In genomic region chr7:91330378-91331295, GRCh38 we compare ENCODE assay signal across 29 cellular contexts.
DNase-seq lines count a peak whose midpoint lies in the region; ATAC-seq, FAIRE-seq and TF ChIP-seq lines count a peak whose summit lies in the region.
"Had no signal": no experiment of that assay in that cellular context is flagged by ENCODE, and none has a peak within 500 bp of the region (broad histone marks: within the 10 kb centered on the region; RNA-seq: fewer than 3 reads in every experiment).

No MANE protein-coding gene starts in this region.

- ATAC-seq in gastrocnemius medialis: peak; percentile 54 to 72
- no peak for ATAC-seq in GM19452 (IDR thresholded peaks at IDR 0.05; ENCODE audit: unreplicated experiment)
- ATAC-seq: body of pancreas; HepG2; naive thymus-derived CD4-positive, alpha-beta T cell; stimulated activated effector memory CD8-positive, alpha-beta T cell treated with anti-CD3 and anti-CD28 coated beads, Interleukin-12 subunit alpha, Interleukin-12 subunit beta, amount 100 ng/mL, for 72 hours had no signal

- no peaks in the 10 kb centered on the region for H3K9me3 Mint-ChIP-seq in astrocyte (ENCODE audit: unreplicated experiment)
- H3K9me3 Mint-ChIP-seq: activated naive CD4-positive, alpha-beta T cell treated with anti-CD3 and anti-CD28 coated beads, Interleukin-2, amount 50 U/mL, for 24 hours; endodermal cell; memory B cell had no signal

- FAIRE-seq in astrocyte (lab: Jason Lieb, UNC): no peak
- FAIRE-seq: HepG2, RCC 7860 had no signal

- no peaks in the 10 kb centered on the region for H4K20me1 ChIP-seq in astrocyte (ENCODE audit: insufficient read depth, low read length)
- H4K20me1 ChIP-seq: BLaER1 had no signal

- H3K4me1 ChIP-seq in astrocyte (ENCODE audit: insufficient read depth, low read length) (no peaks in the 10 kb centered on the region), gastrocnemius medialis (no peaks in the 10 kb centered on the region)
- H3K4me1 ChIP-seq: BLaER1, body of pancreas, right lobe of liver had no signal

- peak; percentile 6 for DNase-seq in SIG-M5 treated with dmso at 0.1 percent for 504 hours (lab: John Stamatoyannopoulos, UW; ENCODE audit: unreplicated experiment)
- no peak for DNase-seq in SIG-M5 (lab: John Stamatoyannopoulos, UW)
- peak; percentile 78 for DNase-seq in astrocyte (ENCODE audit: low read depth)
- peak; percentile 6 for DNase-seq in globus pallidus (ENCODE audit: low spot score)
- peak in 1 of 2 donors; percentile 15 for DNase-seq in gastrocnemius medialis
- no peak for DNase-seq in AML-193 (lab: John Stamatoyannopoulos, UW)
- no peak for DNase-seq in HCEC 1CT
- DNase-seq: activated T-cell treated with anti-CD3 and anti-CD28 coated beads, Interleukin-2, amount 50 U/mL, for 48 hours; body of pancreas; Calu3; EL; endodermal cell; islet precursor cell; naive thymus-derived CD4-positive, alpha-beta T cell; NCI-H146; NCI-H748 treated with DMSO at 0.1 percent for 48 hours; right lobe of liver; T-helper 9 cell had no signal

- in situ Hi-C loops in gastrocnemius medialis (cut with MboI; ENCODE audit: low sequenced_read_pairs in 4 of 4): no loop called here

- H3K27me3 Mint-ChIP-seq in astrocyte (ENCODE audit: low read depth, unreplicated experiment): peaks cover 3% of the 10 kb centered on the region
- H3K27me3 Mint-ChIP-seq: activated naive CD4-positive, alpha-beta T cell treated with anti-CD3 and anti-CD28 coated beads, Interleukin-2, amount 50 U/mL, for 24 hours had no signal

- H3K4me2 ChIP-seq in astrocyte (ENCODE audit: low read length): no peak overlapping the region
- H3K4me2 ChIP-seq: BLaER1, hepatocyte had no signal

- no peak for TF ChIP-seq POLR2A in gastrocnemius medialis (IDR thresholded peaks at IDR 0.05)

- H3K27ac Mint-ChIP-seq in astrocyte (ENCODE audit: unreplicated experiment): no peak overlapping the region
- H3K27ac Mint-ChIP-seq: activated naive CD4-positive, alpha-beta T cell treated with anti-CD3 and anti-CD28 coated beads, Interleukin-2, amount 50 U/mL, for 24 hours; endodermal cell; memory B cell; naive thymus-derived CD4-positive, alpha-beta T cell; stimulated activated effector memory CD8-positive, alpha-beta T cell treated with anti-CD3 and anti-CD28 coated beads, Interleukin-12 subunit alpha, Interleukin-12 subunit beta, amount 100 ng/mL, for 72 hours had no signal

- H3K9ac ChIP-seq in astrocyte (ENCODE audit: low read length): no peak overlapping the region
- H3K9ac ChIP-seq: BLaER1 had no signal

- TF ChIP-seq CTCF in astrocyte (IDR thresholded peaks at IDR 0.05; ENCODE audit: insufficient read depth, low read depth, low read length) (no peak), gastrocnemius medialis (IDR thresholded peaks at IDR 0.05 in 4 of 5, conservative IDR thresholded peaks at IDR 0.05 in 1 of 5) (no peak)

- no peak overlapping the region for H2AFZ ChIP-seq in astrocyte (ENCODE audit: low read depth, low read length)
- H2AFZ ChIP-seq: hepatocyte had no signal

- no peaks in the 10 kb centered on the region for H3K79me2 ChIP-seq in astrocyte (ENCODE audit: insufficient read depth, low read length)
- H3K79me2 ChIP-seq: hepatocyte had no signal

- no peak overlapping the region for H3K4me3 Mint-ChIP-seq in astrocyte (ENCODE audit: unreplicated experiment)
- H3K4me3 Mint-ChIP-seq: activated naive CD4-positive, alpha-beta T cell treated with anti-CD3 and anti-CD28 coated beads, Interleukin-2, amount 50 U/mL, for 24 hours; endodermal cell; memory B cell; naive thymus-derived CD4-positive, alpha-beta T cell; stimulated activated effector memory CD8-positive, alpha-beta T cell treated with anti-CD3 and anti-CD28 coated beads, Interleukin-12 subunit alpha, Interleukin-12 subunit beta, amount 100 ng/mL, for 72 hours had no signal

- H3K27ac ChIP-seq in astrocyte (ENCODE audit: low read depth, low read length) (no peak overlapping the region), gastrocnemius medialis (peak overlapping the region in 1 of 4 donors; percentile 7)
- H3K27ac ChIP-seq: BLaER1, body of pancreas, coronary artery, hepatocyte, ovary, right lobe of liver, vagina had no signal

- H3K27me3 ChIP-seq in astrocyte (ENCODE audit: insufficient read depth, low read length) (no peaks in the 10 kb centered on the region), gastrocnemius medialis (no peaks in the 10 kb centered on the region)
- H3K27me3 ChIP-seq: BLaER1, body of pancreas, hepatocyte, ovary, right lobe of liver, vagina had no signal

- intact Hi-C loops in gastrocnemius medialis (cut with DNase I; ENCODE audit: low total_unique reads): no loop called here

- H3K4me3 ChIP-seq in astrocyte (ENCODE audit: insufficient read depth, low read depth, low read length) (no peak overlapping the region), gastrocnemius medialis (no peak overlapping the region)
- H3K4me3 ChIP-seq: BLaER1, body of pancreas, coronary artery, hepatocyte, ovary, right lobe of liver, vagina had no signal

- H3K36me3 Mint-ChIP-seq in astrocyte (ENCODE audit: low read depth, unreplicated experiment): no peaks in the 10 kb centered on the region
- H3K36me3 Mint-ChIP-seq: activated naive CD4-positive, alpha-beta T cell treated with anti-CD3 and anti-CD28 coated beads, Interleukin-2, amount 50 U/mL, for 24 hours; naive thymus-derived CD4-positive, alpha-beta T cell; stimulated activated effector memory CD8-positive, alpha-beta T cell treated with anti-CD3 and anti-CD28 coated beads, Interleukin-12 subunit alpha, Interleukin-12 subunit beta, amount 100 ng/mL, for 72 hours had no signal

- no peaks in the 10 kb centered on the region for H3K9me3 ChIP-seq in astrocyte (ENCODE audit: insufficient read depth, low read depth, low read length)
- H3K9me3 ChIP-seq in gastrocnemius medialis: no peaks in the 10 kb centered on the region
- H3K9me3 ChIP-seq: BLaER1, body of pancreas, ovary, right lobe of liver, vagina had no signal

- H3K4me1 Mint-ChIP-seq in astrocyte (ENCODE audit: low read depth, unreplicated experiment): no peaks in the 10 kb centered on the region
- H3K4me1 Mint-ChIP-seq: activated naive CD4-positive, alpha-beta T cell treated with anti-CD3 and anti-CD28 coated beads, Interleukin-2, amount 50 U/mL, for 24 hours; endodermal cell; stimulated activated effector memory CD8-positive, alpha-beta T cell treated with anti-CD3 and anti-CD28 coated beads, Interleukin-12 subunit alpha, Interleukin-12 subunit beta, amount 100 ng/mL, for 72 hours had no signal

- H3K36me3 ChIP-seq in astrocyte (ENCODE audit: insufficient read depth, low read length) (no peaks in the 10 kb centered on the region), gastrocnemius medialis (no peaks in the 10 kb centered on the region)
- H3K36me3 ChIP-seq: BLaER1, ovary, right lobe of liver, vagina had no signal

Comparison
In these comparisons a context has a peak if more than half of its experiments do, and no peak if none do; other contexts are left out.
1. DNase-seq: peak in SIG-M5 treated with dmso at 0.1 percent for 504 hours (single experiment), astrocyte (single experiment) and globus pallidus (single experiment); none in SIG-M5 (single experiment), AML-193 (0 of 2) and HCEC 1CT (single experiment).